Comparison of ENCODE assay signal across 1 cellular context in genomic region chr17:48647964-48648245, GRCh38.
TF ChIP-seq lines count a peak whose summit lies in the region.

No MANE protein-coding gene starts in this region.

TF ChIP-seq in A549, 52 proteins besides CTCF, POLR2A, EP300 and RAD21 (continued from another document):
- peak; percentile 76; the same call in 1 of the 2 replicates for TF ChIP-seq HDAC2 (IDR thresholded peaks at IDR 0.05)
- peak; percentile 95 for TF ChIP-seq KDM1A (IDR thresholded peaks at IDR 0.05; ENCODE audit: low read depth)
- TF ChIP-seq FOXS1 (CRISPR knock-in tag; IDR thresholded peaks at IDR 0.05), result no peak
- TF ChIP-seq HOXB13 (CRISPR knock-in tag; IDR thresholded peaks at IDR 0.05; ENCODE audit: low read depth), result no peak
- no peak for TF ChIP-seq EHMT2 (IDR thresholded peaks at IDR 0.05; ENCODE audit: low read depth)
- 0 out of 2 replicates have a peak, but pooled peaks have one; percentile 83 for TF ChIP-seq CHD4 (IDR thresholded peaks at IDR 0.05; ENCODE audit: borderline replicate concordance)
- TF ChIP-seq ATOH8 (CRISPR knock-in tag; IDR thresholded peaks at IDR 0.05; ENCODE audit: low read depth), result no peak
- no peak for TF ChIP-seq E2F6 (IDR thresholded peaks at IDR 0.05; ENCODE audit: borderline replicate concordance, low read depth)
- no peak for TF ChIP-seq MAX (IDR thresholded peaks at IDR 0.05)
TF ChIP-seq in A549: peak in this region for 3.
